Comparison of ENCODE assay signal across 27 cellular contexts in the genomic region with DNA sequence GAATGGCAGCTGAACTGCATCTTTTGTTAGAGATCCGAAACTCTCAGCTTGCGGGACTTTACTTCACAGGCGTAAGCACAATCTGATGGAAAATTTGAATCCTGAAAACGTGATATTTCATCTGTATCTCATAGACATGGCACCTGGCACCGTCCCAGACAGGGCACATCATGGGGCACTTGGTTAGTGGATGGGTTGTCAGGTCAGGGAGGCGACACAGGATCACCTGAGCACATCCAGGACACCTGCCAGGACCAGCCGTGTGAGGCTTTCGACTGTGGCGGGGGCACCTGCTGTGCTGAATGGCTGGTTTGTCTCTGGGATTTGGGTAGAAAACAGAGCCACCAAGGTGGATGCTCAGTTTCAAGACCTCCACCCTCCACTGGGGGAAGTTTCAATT. TPM values are rescaled to one million over a fixed set of nuclear protein-coding genes. Genes with fewer than 3 reads are reported as not detected.
DNase-seq lines count a peak whose midpoint lies in the region; ATAC-seq, FAIRE-seq and TF ChIP-seq lines count a peak whose summit lies in the region.
"Had no signal": no experiment of that assay in that cellular context is flagged by ENCODE, and none has a peak within 500 bp of the region (broad histone marks: within the 10 kb centered on the region; RNA-seq: fewer than 3 reads in every experiment).

No MANE protein-coding gene starts in this region.

- H3K27ac ChIP-seq in GM23338 (ENCODE audit: low read depth) (no peak overlapping the region), H1 (ENCODE audit: low read depth, low read length) (no peak overlapping the region), thyroid gland (no peak overlapping the region), uterus (no peak overlapping the region)
- H3K27ac ChIP-seq: SK-N-MC had no signal

- H2BK15ac ChIP-seq in H1 (ENCODE audit: low read length) = no peak overlapping the region; the same call in 1 of the 2 replicates

- no peaks in the 10 kb centered on the region for H3K79me2 ChIP-seq in GM23338 (replicated peaks; ENCODE audit: insufficient read depth)
- no peaks in the 10 kb centered on the region for H3K79me2 ChIP-seq in H1 (ENCODE audit: control insufficient read depth in 1 of 2, insufficient read depth in 2 of 2, low read length in 2 of 2)

- no peak overlapping the region for H3K23ac ChIP-seq in H1 (ENCODE audit: insufficient read length)

- H3K9me3 ChIP-seq in T-helper 17 cell (ENCODE audit: control insufficient read depth, low read length, poor library complexity, severe bottlenecking) (no peaks in the 10 kb centered on the region), H1 (ENCODE audit: insufficient read depth in 2 of 2, low read depth in 1 of 2, low read length in 1 of 2) (no peaks in the 10 kb centered on the region), thyroid gland (no peaks in the 10 kb centered on the region), uterus (no peaks in the 10 kb centered on the region)

- H3K9me2 ChIP-seq in GM23338 (ENCODE audit: insufficient read depth) = no peaks in the 10 kb centered on the region

- H3K4me3 Mint-ChIP-seq in GM23338 (no peak overlapping the region), T-helper 17 cell (no peak overlapping the region)
- no peak overlapping the region for H3K4me3 Mint-ChIP-seq in activated CD8-positive, alpha-beta memory T cell treated with anti-CD3 and anti-CD28 coated beads, Interleukin-2, amount 10 ng/mL, durations not matched to agents 7 days and 5 days

- no peak overlapping the region for H3K14ac ChIP-seq in H1 (ENCODE audit: insufficient read length)

- H3K4me1 ChIP-seq in GM23338 (ENCODE audit: insufficient read depth) (peaks cover 7% of the 10 kb centered on the region; the same call in 1 of the 2 replicates), H1 (replicated peaks in 1 of 4; ENCODE audit: control insufficient read depth in 3 of 4, insufficient read depth in 4 of 4, low read length in 3 of 4) (no peaks in the 10 kb centered on the region; a peak in 1 of 7 replicates), thyroid gland (peaks cover 0 to 15% of the 10 kb centered on the region in 2 donors), uterus (no peaks in the 10 kb centered on the region)

- no peaks in the 10 kb centered on the region for H3F3A ChIP-seq in GM23338 (replicated peaks; ENCODE audit: low read depth)

- H3K23me2 ChIP-seq in H1 (ENCODE audit: low read depth, low read length) = no peaks in the 10 kb centered on the region

- no peak for FAIRE-seq in H1 (lab: Jason Lieb, UNC)
- FAIRE-seq: A204.1, GM12892, GM19239, H54, RCC 7860 had no signal

- TF ChIP-seq RAD21 in H1 (IDR thresholded peaks at IDR 0.05 in 1 of 2, conservative IDR thresholded peaks at IDR 0.05 in 1 of 2; ENCODE audit: low read depth in 2 of 2, low read length in 2 of 2) = no peak

- no peak overlapping the region for H3K4me2 ChIP-seq in GM23338
- no peak overlapping the region for H3K4me2 ChIP-seq in H1 (ENCODE audit: insufficient read depth in 1 of 2, low read depth in 2 of 2, low read length in 2 of 2)

- H2BK20ac ChIP-seq in H1 (ENCODE audit: low read length) = no peak overlapping the region

- CTCF ChIA-PET in H1 (lab: Charles Lee; ENCODE audit: partially characterized antibody) = interaction anchor here (0.9 to 1.9 kb wide), 5 partner anchors 8 to 296 kb away, joined by 3 to 4 read pairs (median 3); no protein-coding TSS in a partner anchor
- CTCF ChIA-PET in activated CD8-positive, alpha-beta memory T cell treated with anti-CD3 and anti-CD28 coated beads, Interleukin-2, amount 10 ng/mL, durations not matched to agents 7 days and 5 days (lab: Charles Lee) = no interaction called here

- no peak overlapping the region for H2AK5ac ChIP-seq in H1 (ENCODE audit: low read depth, low read length)

- no peak overlapping the region for H3K56ac ChIP-seq in H1 (replicated peaks; ENCODE audit: insufficient read length, low read depth, low read length)

- ATAC-seq in GM23338 = peak; percentile 41
- ATAC-seq in T-helper 17 cell = no peak
- no peak for ATAC-seq in activated CD8-positive, alpha-beta memory T cell treated with anti-CD3 and anti-CD28 coated beads, Interleukin-2, amount 10 ng/mL, durations not matched to agents 7 days and 5 days

- no peak for TF ChIP-seq EP300 in H1 (IDR thresholded peaks at IDR 0.05; ENCODE audit: borderline replicate concordance in 1 of 2, low read depth in 2 of 2, low read length in 2 of 2)

- 81% methylated on average over 9 of the region's 9 CpGs; no CpG with 5 or more reads in 1 of the 2 experiments for WGBS in H1 (ENCODE audit: extremely low coverage in 1 of 2, insufficient coverage in 1 of 2, insufficient read length in 1 of 2, insufficient replicate concordance in 2 of 2, low coverage in 1 of 2, low lambda C conversion rate in 2 of 2, missing lambda C conversion rate in 1 of 2), 2 experiments
- WGBS in thyroid gland, 2 donors = 90 to 95% methylated on average over 9 of the region's 9 CpGs

- no peak overlapping the region for H4K91ac ChIP-seq in H1 (replicated peaks; ENCODE audit: insufficient read length, low read length)

- H3K27ac Mint-ChIP-seq in GM23338 (no peak overlapping the region), T-helper 17 cell (peak overlapping the region; percentile 67)
- H3K27ac Mint-ChIP-seq in activated CD8-positive, alpha-beta memory T cell treated with anti-CD3 and anti-CD28 coated beads, Interleukin-2, amount 10 ng/mL, durations not matched to agents 7 days and 5 days = no peak overlapping the region

- intact Hi-C loops in thyroid gland (cut with DNase I) = no loop called here
- intact Hi-C loops in uterus (cut with DNase I; ENCODE audit: low total_unique reads) = no loop called here

- H4K8ac ChIP-seq in H1 (ENCODE audit: extremely low read depth, insufficient read depth, low read length) = no peak overlapping the region

- TF ChIP-seq POLR2A in H1 (IDR thresholded peaks at IDR 0.05; ENCODE audit: control extremely low read depth in 1 of 2, low read depth in 2 of 2, low read length in 2 of 2) = no peak
- no peak for TF ChIP-seq POLR2A in thyroid gland (IDR thresholded peaks at IDR 0.05)
- no peak for TF ChIP-seq POLR2A in uterus (IDR thresholded peaks at IDR 0.05)

- H3K27me3 ChIP-seq in GM23338 (ENCODE audit: insufficient read depth) (no peaks in the 10 kb centered on the region), H1 (replicated peaks in 1 of 4; ENCODE audit: control insufficient read depth in 3 of 4, extremely low read depth in 1 of 4, insufficient read depth in 3 of 4, low read length in 3 of 4) (no peaks in the 10 kb centered on the region), thyroid gland (no peaks in the 10 kb centered on the region), uterus (no peaks in the 10 kb centered on the region)
- H3K27me3 ChIP-seq: MG63 had no signal

- H2BK5ac ChIP-seq in H1 (ENCODE audit: low read depth, low read length) = no peak overlapping the region

- no peak overlapping the region; the same call in 1 of the 2 replicates for H3K18ac ChIP-seq in H1 (ENCODE audit: extremely low read depth, low read length)

- H4K20me1 ChIP-seq in GM23338 (replicated peaks; ENCODE audit: insufficient read depth) (no peaks in the 10 kb centered on the region), H1 (replicated peaks in 1 of 2; ENCODE audit: control insufficient read depth in 1 of 2, insufficient read depth in 2 of 2, low read length in 2 of 2) (no peaks in the 10 kb centered on the region)

- H3K4me3 ChIP-seq in GM23338 (no peak overlapping the region), H1 (ENCODE audit: extremely low read depth in 1 of 4, insufficient read depth in 2 of 4, low read depth in 3 of 4, low read length in 4 of 4) (no peak overlapping the region), thyroid gland (replicated peaks in 1 of 3) (no peak overlapping the region), uterus (no peak overlapping the region)
- H3K4me3 ChIP-seq: MG63, SK-N-MC had no signal

- H3K79me1 ChIP-seq in H1 (ENCODE audit: low read depth, low read length) = no peaks in the 10 kb centered on the region

- peak overlapping the region; percentile 59; the same call in 1 of the 2 replicates for H2AFZ ChIP-seq in GM23338
- H2AFZ ChIP-seq in H1 (ENCODE audit: low read length) = peak overlapping the region; percentile 49; the same call in 1 of the 2 replicates

- no peak overlapping the region for H3K4ac ChIP-seq in H1 (replicated peaks; ENCODE audit: insufficient read length, low read depth, low read length)

- H3K36me3 ChIP-seq in GM23338 (ENCODE audit: insufficient read depth) (no peaks in the 10 kb centered on the region), H1 (ENCODE audit: control insufficient read depth in 2 of 4, insufficient read depth in 4 of 4, low read length in 3 of 4) (no peaks in the 10 kb centered on the region), thyroid gland (no peaks in the 10 kb centered on the region), uterus (no peaks in the 10 kb centered on the region)
- H3K36me3 ChIP-seq: MG63 had no signal

- H3K9me3 Mint-ChIP-seq in GM23338 = no peaks in the 10 kb centered on the region
- no peaks in the 10 kb centered on the region for H3K9me3 Mint-ChIP-seq in activated CD8-positive, alpha-beta memory T cell treated with anti-CD3 and anti-CD28 coated beads, Interleukin-2, amount 10 ng/mL, durations not matched to agents 7 days and 5 days (ENCODE audit: low read depth)
- H3K9me3 Mint-ChIP-seq: CD8-positive, alpha-beta memory T cell had no signal

- H3K27me3 Mint-ChIP-seq in GM23338 (ENCODE audit: insufficient read depth, low read depth, poor library complexity) (peaks cover 4% of the 10 kb centered on the region), T-helper 17 cell (peaks cover 16% of the 10 kb centered on the region)
- peaks cover 7% of the 10 kb centered on the region for H3K27me3 Mint-ChIP-seq in activated CD8-positive, alpha-beta memory T cell treated with anti-CD3 and anti-CD28 coated beads, Interleukin-2, amount 10 ng/mL, durations not matched to agents 7 days and 5 days

- H3K4me1 Mint-ChIP-seq in GM23338 = peaks cover 21% of the 10 kb centered on the region
- H3K4me1 Mint-ChIP-seq in T-helper 17 cell = peaks cover 4% of the 10 kb centered on the region
- peaks cover 11% of the 10 kb centered on the region for H3K4me1 Mint-ChIP-seq in activated CD8-positive, alpha-beta memory T cell treated with anti-CD3 and anti-CD28 coated beads, Interleukin-2, amount 10 ng/mL, durations not matched to agents 7 days and 5 days

- H3K36me3 Mint-ChIP-seq in GM23338 (ENCODE audit: low read depth) (no peaks in the 10 kb centered on the region), T-helper 17 cell (ENCODE audit: low read depth) (no peaks in the 10 kb centered on the region)
- no peaks in the 10 kb centered on the region for H3K36me3 Mint-ChIP-seq in activated CD8-positive, alpha-beta memory T cell treated with anti-CD3 and anti-CD28 coated beads, Interleukin-2, amount 10 ng/mL, durations not matched to agents 7 days and 5 days
- H3K36me3 Mint-ChIP-seq: CD8-positive, alpha-beta memory T cell had no signal

- H3K9ac ChIP-seq in H1 (replicated peaks in 1 of 4; ENCODE audit: extremely low read depth in 1 of 4, low read depth in 3 of 4, low read length in 3 of 4) = no peak overlapping the region

- H2BK12ac ChIP-seq in H1 (ENCODE audit: low read depth, low read length) = no peak overlapping the region

- no peak for TF ChIP-seq CTCF in GM23338 (conservative IDR thresholded peaks at IDR 0.05; ENCODE audit: low read depth in 2 of 2)
- no peak for TF ChIP-seq CTCF in H1 (IDR thresholded peaks at IDR 0.05; ENCODE audit: control extremely low read depth in 1 of 3, insufficient read depth in 1 of 3, low read depth in 1 of 3, low read length in 3 of 3)
- no peak for TF ChIP-seq CTCF in thyroid gland (IDR thresholded peaks at IDR 0.05)
- TF ChIP-seq CTCF in uterus (IDR thresholded peaks at IDR 0.05) = no peak

- no peak overlapping the region for H4K5ac ChIP-seq in H1 (ENCODE audit: insufficient read length, low read depth, low read length)

- no peak for DNase-seq in GM23338 (ENCODE audit: low spot score)
- no peak for DNase-seq in T-helper 17 cell
- DNase-seq in H1 (ENCODE audit: low read depth in 1 of 2, low spot score in 2 of 2) = no peak
- DNase-seq in thyroid gland = peak; percentile 14 to 17
- no peak for DNase-seq in GDM1 (lab: John Stamatoyannopoulos, UW)
- DNase-seq in activated CD8-positive, alpha-beta memory T cell treated with anti-CD3 and anti-CD28 coated beads, Interleukin-2, amount 10 ng/mL, durations not matched to agents 7 days and 5 days = no peak
- DNase-seq in uterus = no peak
- DNase-seq: C1 segment of cervical spinal cord; CD8-positive, alpha-beta memory T cell; DMS 273 treated with DMSO at 0.1 percent for 48 hours; DMS79; EL; KBM-7; MG63; NCI-H2029; NCI-H446; NCI-H524 treated with DMSO at 0.1 percent for 48 hours; NCI-H774; OCI-M1; SIG-M5 had no signal

- H2BK120ac ChIP-seq in H1 (replicated peaks; ENCODE audit: low read depth, low read length) = no peak overlapping the region

- POLR2A ChIA-PET in H1 (lab: Charles Lee; ENCODE audit: partially characterized antibody) = interaction anchor here (1.1 kb wide), 1 partner anchor 12 kb away, joined by 3 read pairs; no protein-coding TSS in a partner anchor

RNA-seq across cellular contexts. Expression of a gene that starts 11.3 kb away (rescaled TPM):
- 29.6 and 32.9 TPM in 2 replicates for total RNA-seq in GM23338 (2014; rRNA removed; shearing (Covaris generic))
- polyA plus RNA-seq in GM23338 (2016; fragmentation: Nextera tagmentation; extraction: Ambion mirVana) (33.2 and 33.7 TPM in 2 replicates), H1 (2011; rRNA removed) (5.4 and 9.3 TPM in 2 replicates)
- total RNA-seq in T-helper 17 cell (10 to 100 TPM; 18.9 to 23.5 TPM), thyroid gland (10 to 100 TPM; 41.1 to 58.9 (median 47.3) TPM), uterus (10 to 100 TPM in 3 of 4 donors, 1 to 10 TPM in 1; 8.5 to 43.6 (median 34.6) TPM)
- total RNA-seq in H1 (2021; fragmentation: NEBNext Ultra II Directional; extraction: Animal tissue kit (Norgen Biotek cat#: 25700)) = 34.8 and 38.5 TPM in 2 replicates
- 16.6 TPM for polyA plus RNA-seq in H1 (2011; cell fraction: cytosol; rRNA removed)
- 11.9 TPM for polyA plus RNA-seq in H1 (2011; cell fraction: nucleus; rRNA removed)
- polyA plus RNA-seq in H1 (2012, experiment 1 of 2) = 22.4 to 34.9 TPM (median 24.3 TPM) in 4 replicates
- polyA plus RNA-seq in H1 (2012, experiment 2 of 2) = 1.7 TPM
- 28.3 TPM for polyA plus RNA-seq in H1 (2013, experiment 1 of 2)
- 30.5 TPM for polyA plus RNA-seq in H1 (2013, experiment 2 of 2)
- polyA minus RNA-seq in H1 (2011; rRNA and poly(A)+ RNA removed) = 18.4 and 23.3 TPM in 2 replicates
- 19.0 TPM for polyA minus RNA-seq in H1 (2011; cell fraction: cytosol; rRNA and poly(A)+ RNA removed)
- polyA minus RNA-seq in H1 (2011; cell fraction: nucleus; rRNA and poly(A)+ RNA removed) = 34.6 TPM
- 10 to 100 TPM; 23.2 to 25.2 TPM for total RNA-seq in activated CD8-positive, alpha-beta memory T cell treated with anti-CD3 and anti-CD28 coated beads, Interleukin-2, amount 10 ng/mL, durations not matched to agents 7 days and 5 days

RNA-seq across cellular contexts. Expression of a gene that starts 26.5 kb away (rescaled TPM):
- total RNA-seq in GM23338 (2014; rRNA removed; shearing (Covaris generic)) = 0.85 TPM in 1 of 2 replicates, not detected in the other
- polyA plus RNA-seq in GM23338 (2016; fragmentation: Nextera tagmentation; extraction: Ambion mirVana) = 0.23 TPM in 1 of 2 replicates, not detected in the other
- total RNA-seq in T-helper 17 cell = not detected
- total RNA-seq in H1 (2021; fragmentation: NEBNext Ultra II Directional; extraction: Animal tissue kit (Norgen Biotek cat#: 25700)) = 0.27 and 0.48 TPM in 2 replicates
- polyA plus RNA-seq in H1 (2011; rRNA removed) = 0.32 and 0.42 TPM in 2 replicates
- 0.72 TPM for polyA plus RNA-seq in H1 (2011; cell fraction: cytosol; rRNA removed)
- polyA plus RNA-seq in H1 (2011; cell fraction: nucleus; rRNA removed) = 0.98 TPM
- polyA plus RNA-seq in H1 (2012, experiment 1 of 2) = 0.17 to 0.47 TPM (median 0.30 TPM) in 4 replicates
- polyA plus RNA-seq in H1 (2012, experiment 2 of 2) = 0.30 TPM
- polyA plus RNA-seq in H1 (2013, experiment 1 of 2) = 0.26 TPM
- polyA plus RNA-seq in H1 (2013, experiment 2 of 2) = 0.33 TPM
- 0.78 and 0.85 TPM in 2 replicates for polyA minus RNA-seq in H1 (2011; rRNA and poly(A)+ RNA removed)
- polyA minus RNA-seq in H1 (2011; cell fraction: cytosol; rRNA and poly(A)+ RNA removed) = not detected
- polyA minus RNA-seq in H1 (2011; cell fraction: nucleus; rRNA and poly(A)+ RNA removed) = 1.00 TPM
- 1 to 10 TPM in 3 of 4 donors, under 1 TPM in 1; 0.89 to 7.1 (median 2.8) TPM for total RNA-seq in thyroid gland
- total RNA-seq in activated CD8-positive, alpha-beta memory T cell treated with anti-CD3 and anti-CD28 coated beads, Interleukin-2, amount 10 ng/mL, durations not matched to agents 7 days and 5 days = 1 to 10 TPM in 1 of 2 experiments, not detected in 1; 1.7 TPM
- 1 to 10 TPM in 1 of 4 donors, not detected in 3; 2.9 TPM for total RNA-seq in uterus
- polyA plus RNA-seq: AG04450; CD8-positive, alpha-beta memory T cell had no signal

Comparison
In these comparisons a context has a peak if more than half of its experiments do, and no peak if none do; other contexts are left out.
1. DNase-seq: peak in thyroid gland (2 of 2); none in GM23338 (single experiment), T-helper 17 cell (0 of 3), H1 (0 of 2), GDM1 (single experiment), activated CD8-positive, alpha-beta memory T cell treated with anti-CD3 and anti-CD28 coated beads, Interleukin-2, amount 10 ng/mL, durations not matched to agents 7 days and 5 days (single experiment) and uterus (0 of 2).